ENCODE assay signal across 11 cellular contexts in the genomic region with DNA sequence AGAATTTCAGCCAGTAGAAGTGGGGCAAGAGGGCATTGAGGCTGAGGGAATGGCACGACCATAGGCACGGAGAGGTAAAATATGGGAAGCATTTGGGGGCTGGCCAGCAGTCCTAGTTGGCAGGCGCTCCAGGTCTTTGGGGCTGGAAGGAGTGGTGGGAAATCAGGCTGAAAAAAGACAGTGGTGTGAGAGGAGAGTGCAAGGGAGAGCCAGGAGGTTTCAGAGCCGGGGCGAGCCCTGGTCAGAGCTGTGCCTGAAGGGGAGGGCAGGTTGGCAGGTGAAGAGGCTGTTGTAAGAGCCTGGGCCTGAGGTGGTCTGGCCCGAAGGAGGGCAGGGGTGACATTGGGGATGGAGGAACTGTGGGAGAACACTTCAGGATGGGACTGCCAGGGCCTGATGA. TPM values are rescaled to one million over a fixed set of nuclear protein-coding genes. Genes with fewer than 3 reads are reported as not detected.
DNase-seq lines count a peak whose midpoint lies in the region; ATAC-seq and TF ChIP-seq lines count a peak whose summit lies in the region.
"Had no signal": no experiment of that assay in that cellular context is flagged by ENCODE, and none has a peak within 500 bp of the region (broad histone marks: within the 10 kb centered on the region; RNA-seq: fewer than 3 reads in every experiment).

No MANE protein-coding gene starts in this region.

- peak overlapping the region; percentile 58 for H3K4me3 Mint-ChIP-seq in MCF 10A (ENCODE audit: unreplicated experiment)
- peak overlapping the region; percentile 53 for H3K4me3 Mint-ChIP-seq in activated T-helper 1 cell treated with anti-CD3 and anti-CD28 coated beads, Interleukin-12 subunit alpha, Interleukin-12 subunit beta, Interleukin-2, Interleukin-4 antibody, amounts not matched to agents 30 ng/mL and 10 ng/mL and 1 ng/mL, durations not matched to agents 14 hours and 24 hours and 36 hours

- H3K36me3 ChIP-seq in breast epithelium (no peaks in the 10 kb centered on the region), stomach (no peaks in the 10 kb centered on the region)

- peak overlapping the region; percentile 84 for H3K27ac Mint-ChIP-seq in MCF 10A (ENCODE audit: low read depth, unreplicated experiment)
- peak overlapping the region; percentile 82 for H3K27ac Mint-ChIP-seq in activated T-helper 1 cell treated with anti-CD3 and anti-CD28 coated beads, Interleukin-12 subunit alpha, Interleukin-12 subunit beta, Interleukin-2, Interleukin-4 antibody, amounts not matched to agents 30 ng/mL and 10 ng/mL and 1 ng/mL, durations not matched to agents 14 hours and 24 hours and 36 hours

- H3K9me3 ChIP-seq in breast epithelium (no peaks in the 10 kb centered on the region), right cardiac atrium (ENCODE audit: control insufficient read depth, low read length) (no peaks in the 10 kb centered on the region), stomach (no peaks in the 10 kb centered on the region)

- no peak for TF ChIP-seq POLR2A in breast epithelium (IDR thresholded peaks at IDR 0.05)
- TF ChIP-seq POLR2A in stomach (IDR thresholded peaks at IDR 0.05): no peak

- POLR2A ChIA-PET in MCF 10A (lab: Yijun Ruan, JAX): interaction anchor here (0.7 to 3.4 kb wide), 4 partner anchors 9 to 290 kb away, joined by 3 to 28 read pairs (median 13); partner anchors contain the start of gene IREB2

- peak in 1 of 2 donors; percentile 12 for ATAC-seq in right cardiac atrium

- no TSS peak for BruUV-seq in MCF 10A (replicated peaks; lab: Mats Ljungman, UMichigan)

- CTCF ChIA-PET in MCF 10A (lab: Yijun Ruan, JAX): interaction anchor here (0.6 to 1.9 kb wide), 8 partner anchors 12 to 191 kb away, joined by 3 to 9 read pairs (median 4); partner anchors contain the start of gene CIB2

- no peaks in the 10 kb centered on the region for H3K9me3 Mint-ChIP-seq in MCF 10A (ENCODE audit: unreplicated experiment)
- no peaks in the 10 kb centered on the region for H3K9me3 Mint-ChIP-seq in activated T-helper 1 cell treated with anti-CD3 and anti-CD28 coated beads, Interleukin-12 subunit alpha, Interleukin-12 subunit beta, Interleukin-2, Interleukin-4 antibody, amounts not matched to agents 30 ng/mL and 10 ng/mL and 1 ng/mL, durations not matched to agents 14 hours and 24 hours and 36 hours

- TF ChIP-seq CTCF in MCF 10A (IDR thresholded peaks at IDR 0.05; ENCODE audit: unreplicated experiment) (no peak), breast epithelium (IDR thresholded peaks at IDR 0.05) (no peak), stomach (IDR thresholded peaks at IDR 0.05) (no peak), foreskin fibroblast (IDR thresholded peaks at IDR 0.05; ENCODE audit: low read depth, low read length) (no peak)

- DNase-seq in MCF 10A (ENCODE audit: unreplicated experiment) (no peak), breast epithelium (ENCODE audit: low spot score in 2 of 2) (no peak), right cardiac atrium (peak in 2 of 3 donors; percentile 33 to 63), stomach (peak; percentile 17), HuH-7.5 (ENCODE audit: low spot score) (no peak), foreskin fibroblast (no peak), NCI-H345 treated with DMSO at 0.1 percent for 48 hours (lab: John Stamatoyannopoulos, UW; ENCODE audit: unreplicated experiment) (no peak)
- no peak for DNase-seq in activated T-helper 1 cell treated with anti-CD3 and anti-CD28 coated beads, Interleukin-12 subunit alpha, Interleukin-12 subunit beta, Interleukin-2, Interleukin-4 antibody, amounts not matched to agents 30 ng/mL and 10 ng/mL and 1 ng/mL, durations not matched to agents 14 hours and 24 hours and 36 hours (ENCODE audit: low spot score)
- DNase-seq: GDM1, mesendoderm had no signal

- H3K27me3 ChIP-seq in breast epithelium (no peaks in the 10 kb centered on the region), right cardiac atrium (ENCODE audit: control insufficient read depth, insufficient read depth) (no peaks in the 10 kb centered on the region), stomach (no peaks in the 10 kb centered on the region)

- H3K4me1 ChIP-seq in breast epithelium: peaks cover 0 to 9% of the 10 kb centered on the region in 2 donors
- H3K4me1 ChIP-seq in right cardiac atrium (ENCODE audit: control insufficient read depth, insufficient read depth, low read length): peaks cover 4% of the 10 kb centered on the region
- H3K4me1 ChIP-seq in stomach: peaks cover 13 to 40% (median 25%) of the 10 kb centered on the region in 4 donors

- intact Hi-C loops in MCF 10A (cut with micrococcal nuclease): no loop called here
- intact Hi-C loops in breast epithelium (cut with DNase I; ENCODE audit: low total_unique reads): no loop called here
- intact Hi-C loops in activated T-helper 1 cell treated with anti-CD3 and anti-CD28 coated beads, Interleukin-12 subunit alpha, Interleukin-12 subunit beta, Interleukin-2, Interleukin-4 antibody, amounts not matched to agents 30 ng/mL and 10 ng/mL and 1 ng/mL, durations not matched to agents 14 hours and 24 hours and 36 hours (cut with micrococcal nuclease): loop anchor here (5.0 kb wide), 1 partner anchor 290 kb away; the partner anchor contains the start of gene IREB2
- intact Hi-C loops in right cardiac atrium (cut with DNase I): no loop called here
- intact Hi-C loops in stomach (cut with DNase I; ENCODE audit: low total_unique reads): no loop called here

- no peak for TF ChIP-seq EP300 in stomach (IDR thresholded peaks at IDR 0.05)

- WGBS in right cardiac atrium: 78% methylated on average over 6 of the region's 6 CpGs
- WGBS in stomach, 5 donors: 86 to 98% (median 94%) methylated on average over 6 of the region's 6 CpGs

- peaks cover 28% of the 10 kb centered on the region for H3K4me1 Mint-ChIP-seq in MCF 10A (ENCODE audit: insufficient read depth, unreplicated experiment)
- H3K4me1 Mint-ChIP-seq in activated T-helper 1 cell treated with anti-CD3 and anti-CD28 coated beads, Interleukin-12 subunit alpha, Interleukin-12 subunit beta, Interleukin-2, Interleukin-4 antibody, amounts not matched to agents 30 ng/mL and 10 ng/mL and 1 ng/mL, durations not matched to agents 14 hours and 24 hours and 36 hours (ENCODE audit: low read depth): peaks cover 32% of the 10 kb centered on the region

- no peak overlapping the region for H3K27ac ChIP-seq in breast epithelium
- peak overlapping the region; percentile 83 for H3K27ac ChIP-seq in right cardiac atrium (ENCODE audit: low read length)
- H3K27ac ChIP-seq in stomach: no peak overlapping the region

- no peaks in the 10 kb centered on the region for H3K27me3 Mint-ChIP-seq in MCF 10A (ENCODE audit: insufficient read depth, unreplicated experiment)
- H3K27me3 Mint-ChIP-seq in activated T-helper 1 cell treated with anti-CD3 and anti-CD28 coated beads, Interleukin-12 subunit alpha, Interleukin-12 subunit beta, Interleukin-2, Interleukin-4 antibody, amounts not matched to agents 30 ng/mL and 10 ng/mL and 1 ng/mL, durations not matched to agents 14 hours and 24 hours and 36 hours (ENCODE audit: insufficient read depth): no peaks in the 10 kb centered on the region

- H3K4me3 ChIP-seq in breast epithelium: no peak overlapping the region
- no peak overlapping the region for H3K4me3 ChIP-seq in right cardiac atrium (ENCODE audit: low read length)
- H3K4me3 ChIP-seq in stomach: no peak overlapping the region
- no peak overlapping the region for H3K4me3 ChIP-seq in foreskin fibroblast (ENCODE audit: low read depth in 1 of 2, low read length in 2 of 2)

- peaks cover 14% of the 10 kb centered on the region for H3K36me3 Mint-ChIP-seq in MCF 10A (ENCODE audit: insufficient read depth, unreplicated experiment)
- peaks cover 10% of the 10 kb centered on the region for H3K36me3 Mint-ChIP-seq in activated T-helper 1 cell treated with anti-CD3 and anti-CD28 coated beads, Interleukin-12 subunit alpha, Interleukin-12 subunit beta, Interleukin-2, Interleukin-4 antibody, amounts not matched to agents 30 ng/mL and 10 ng/mL and 1 ng/mL, durations not matched to agents 14 hours and 24 hours and 36 hours (ENCODE audit: low read depth)

RNA-seq across cellular contexts. Expression of gene IDH3A, which starts 1.6 kb away (rescaled TPM):
- 100.0 and 106 TPM in 2 replicates for total RNA-seq in MCF 10A (2022)
- total RNA-seq in breast epithelium: 10 to 100 TPM; 44.2 to 63.2 (median 52.0) TPM
- 160 and 163 TPM in 2 replicates for total RNA-seq in activated T-helper 1 cell treated with anti-CD3 and anti-CD28 coated beads, Interleukin-12 subunit alpha, Interleukin-12 subunit beta, Interleukin-2, Interleukin-4 antibody, amounts not matched to agents 30 ng/mL and 10 ng/mL and 1 ng/mL, durations not matched to agents 14 hours and 24 hours and 36 hours
- total RNA-seq in right cardiac atrium: 100 to 1,000 TPM; 288 to 523 (median 472) TPM
- 193 TPM for polyA plus RNA-seq in right cardiac atrium
- 100 to 1,000 TPM in 2 of 5 donors, 10 to 100 TPM in 3; 42.9 to 731 (median 68.4) TPM for total RNA-seq in stomach
- polyA plus RNA-seq in stomach: 10 to 100 TPM; 25.5 to 35.3 (median 25.6) TPM

RNA-seq across cellular contexts. Expression of gene CIB2, which starts 16.3 kb away (rescaled TPM):
- total RNA-seq in MCF 10A (2022): 0.30 and 0.34 TPM in 2 replicates
- 1 to 10 TPM; 2.9 to 5.8 (median 4.9) TPM for total RNA-seq in breast epithelium
- 1.2 and 1.9 TPM in 2 replicates for total RNA-seq in activated T-helper 1 cell treated with anti-CD3 and anti-CD28 coated beads, Interleukin-12 subunit alpha, Interleukin-12 subunit beta, Interleukin-2, Interleukin-4 antibody, amounts not matched to agents 30 ng/mL and 10 ng/mL and 1 ng/mL, durations not matched to agents 14 hours and 24 hours and 36 hours
- total RNA-seq in right cardiac atrium: 10 to 100 TPM; 59.0 to 76.3 (median 64.5) TPM
- polyA plus RNA-seq in right cardiac atrium: 55.0 TPM
- total RNA-seq in stomach: 10 to 100 TPM in 1 of 5 donors, 1 to 10 TPM in 2, under 1 TPM in 1, not detected in 1; 0.87 to 20.4 (median 3.4) TPM
- 10 to 100 TPM in 1 of 3 donors, 1 to 10 TPM in 1, under 1 TPM in 1; 0.80 to 13.1 (median 5.2) TPM for polyA plus RNA-seq in stomach

RNA-seq across cellular contexts. Expression of gene SH2D7, which starts 55.2 kb away (rescaled TPM):
- total RNA-seq in MCF 10A (2022): not detected in 2 replicates
- total RNA-seq in breast epithelium: not detected
- not detected in 2 replicates for total RNA-seq in activated T-helper 1 cell treated with anti-CD3 and anti-CD28 coated beads, Interleukin-12 subunit alpha, Interleukin-12 subunit beta, Interleukin-2, Interleukin-4 antibody, amounts not matched to agents 30 ng/mL and 10 ng/mL and 1 ng/mL, durations not matched to agents 14 hours and 24 hours and 36 hours
- total RNA-seq in right cardiac atrium: not detected
- polyA plus RNA-seq in right cardiac atrium: 0.02 TPM
- total RNA-seq in stomach: under 1 TPM in 2 of 5 donors, not detected in 3; 0.29 to 0.45 TPM
- polyA plus RNA-seq in stomach: not detected
- total RNA-seq: pulmonary artery endothelial cell had no signal

Comparison
In these comparisons a context has a peak if more than half of its experiments do, and no peak if none do; other contexts are left out.
1. DNase-seq: peak in right cardiac atrium (2 of 3) and stomach (single experiment); none in MCF 10A (single experiment), breast epithelium (0 of 2), activated T-helper 1 cell treated with anti-CD3 and anti-CD28 coated beads, Interleukin-12 subunit alpha, Interleukin-12 subunit beta, Interleukin-2, Interleukin-4 antibody, amounts not matched to agents 30 ng/mL and 10 ng/mL and 1 ng/mL, durations not matched to agents 14 hours and 24 hours and 36 hours (single experiment), HuH-7.5 (single experiment), foreskin fibroblast (0 of 2) and NCI-H345 treated with DMSO at 0.1 percent for 48 hours (single experiment).